16 cellular contexts compared by ENCODE assay signal in genomic region chr1:88979054-88979748, GRCh38. TPM values are rescaled to one million over a fixed set of nuclear protein-coding genes. Genes with fewer than 3 reads are reported as not detected.
DNase-seq lines count a peak whose midpoint lies in the region; ATAC-seq and TF ChIP-seq lines count a peak whose summit lies in the region.
"Had no signal": no experiment of that assay in that cellular context is flagged by ENCODE, and none has a peak within 500 bp of the region (broad histone marks: within the 10 kb centered on the region; RNA-seq: fewer than 3 reads in every experiment).

No MANE protein-coding gene starts in this region.

- H3K36me3 Mint-ChIP-seq in activated naive CD4-positive, alpha-beta T cell treated with anti-CD3 and anti-CD28 coated beads, Interleukin-2, amount 50 U/mL, for 72 hours: peaks cover 28 to 69% of the 10 kb centered on the region in 2 donors

- DNase-seq in activated naive CD4-positive, alpha-beta T cell treated with anti-CD3 and anti-CD28 coated beads, Interleukin-2, amount 50 U/mL, for 72 hours (ENCODE audit: low spot score in 2 of 2): no peak
- no peak for DNase-seq in activated naive CD4-positive, alpha-beta T cell (lab: John Stamatoyannopoulos, UW)
- DNase-seq in fibroblast of mammary gland (ENCODE audit: low read depth) (peak; percentile 38), occipital lobe (lab: John Stamatoyannopoulos, UW) (no peak), GM20000 (ENCODE audit: low spot score) (no peak), ecto neural progenitor cell (ENCODE audit: low spot score) (no peak), SHP77 (lab: John Stamatoyannopoulos, UW) (no peak)
- DNase-seq: aorta; Calu3; dermis blood vessel endothelial cell; esophagus squamous epithelium; NCI-H1048; sigmoid colon; stimulated activated naive B cell treated with anti-CD40 and anti-IgM and Interleukin-4, amounts not matched to agents 10 μg/mL and 1 μg/mL and 100 μg/mL, for 72 hours; WERI-Rb-1 had no signal

- H3K4me3 ChIP-seq in fibroblast of mammary gland (ENCODE audit: control insufficient read depth, low read depth, low read length): no peak overlapping the region
- H3K4me3 ChIP-seq: esophagus squamous epithelium, sigmoid colon had no signal

- peak in 1 of 2 donors; percentile 64 for ATAC-seq in activated naive CD4-positive, alpha-beta T cell treated with anti-CD3 and anti-CD28 coated beads, Interleukin-2, amount 50 U/mL, for 72 hours
- peak; percentile 55 for ATAC-seq in SK-N-SH treated with all-trans-retinoic acid at 6 μM for 48 hours
- ATAC-seq: stimulated activated naive B cell treated with anti-CD40 and anti-IgM and Interleukin-4, amounts not matched to agents 10 μg/mL and 1 μg/mL and 100 μg/mL, for 72 hours had no signal

- no peak for TF ChIP-seq CTCF in fibroblast of mammary gland (conservative IDR thresholded peaks at IDR 0.05; ENCODE audit: control insufficient read depth, insufficient read depth, low read depth, low read length)
- TF ChIP-seq CTCF in GM20000 (IDR thresholded peaks at IDR 0.05; ENCODE audit: extremely low read depth, missing control alignments): no peak

- peak overlapping the region; percentile 38 to 56 for H3K27ac Mint-ChIP-seq in activated naive CD4-positive, alpha-beta T cell treated with anti-CD3 and anti-CD28 coated beads, Interleukin-2, amount 50 U/mL, for 72 hours
- H3K27ac Mint-ChIP-seq: stimulated activated naive B cell treated with anti-CD40 and anti-IgM and Interleukin-4, amounts not matched to agents 10 μg/mL and 1 μg/mL and 100 μg/mL, for 72 hours had no signal

- peaks cover 0 to 4% of the 10 kb centered on the region in 2 donors for H3K9me3 Mint-ChIP-seq in activated naive CD4-positive, alpha-beta T cell treated with anti-CD3 and anti-CD28 coated beads, Interleukin-2, amount 50 U/mL, for 72 hours
- H3K9me3 Mint-ChIP-seq: stimulated activated naive B cell treated with anti-CD40 and anti-IgM and Interleukin-4, amounts not matched to agents 10 μg/mL and 1 μg/mL and 100 μg/mL, for 72 hours had no signal

TF ChIP-seq in SK-N-SH treated with all-trans-retinoic acid at 6 μM for 48 hours, 23 proteins besides CTCF, POLR2A, EP300 and RAD21:
- TF ChIP-seq ISL1 (CRISPR knock-in tag; IDR thresholded peaks at IDR 0.05) (peak; percentile 54), CREB5 (CRISPR knock-in tag; IDR thresholded peaks at IDR 0.05; ENCODE audit: low read depth) (no peak)
TF ChIP-seq in SK-N-SH treated with all-trans-retinoic acid at 6 μM for 48 hours: peak in this region for 1.

RNA-seq across cellular contexts. Expression of gene KYAT3, which starts 13.2 kb away (rescaled TPM):
- 10 to 100 TPM; 37.6 to 65.6 TPM for total RNA-seq in activated naive CD4-positive, alpha-beta T cell treated with anti-CD3 and anti-CD28 coated beads, Interleukin-2, amount 50 U/mL, for 72 hours
- 19.8 TPM for total RNA-seq in occipital lobe

RNA-seq across cellular contexts. Expression of gene RBMXL1, which starts 13.2 kb away (rescaled TPM):
- total RNA-seq in activated naive CD4-positive, alpha-beta T cell treated with anti-CD3 and anti-CD28 coated beads, Interleukin-2, amount 50 U/mL, for 72 hours: 10 to 100 TPM; 23.7 to 27.2 TPM
- total RNA-seq in occipital lobe: 35.7 TPM

RNA-seq across cellular contexts. Expression of gene GBP3, which starts 43.5 kb away (rescaled TPM):
- total RNA-seq in activated naive CD4-positive, alpha-beta T cell treated with anti-CD3 and anti-CD28 coated beads, Interleukin-2, amount 50 U/mL, for 72 hours: 1 to 10 TPM; 3.2 to 9.3 TPM
- total RNA-seq in occipital lobe: 0.94 TPM
